ENCODE assay signal across 22 cellular contexts in genomic region chr20:44955270-44955669, GRCh38. TPM values are rescaled to one million over a fixed set of nuclear protein-coding genes. Genes with fewer than 3 reads are reported as not detected.
A peak's percentile ranks its signal among the peaks of the same experiment; 100 is the strongest.
DNase-seq lines count a peak whose midpoint lies in the region; ATAC-seq and TF ChIP-seq lines count a peak whose summit lies in the region.
"Had no signal": no experiment of that assay in that cellular context is flagged by ENCODE, and none has a peak within 500 bp of the region (broad histone marks: within the 10 kb centered on the region; RNA-seq: fewer than 3 reads in every experiment).

No MANE protein-coding gene starts in this region.

- H3K9me3 Mint-ChIP-seq in activated naive CD4-positive, alpha-beta T cell treated with anti-CD3 and anti-CD28 coated beads, Interleukin-2, amount 10 ng/mL, durations not matched to agents 7 days and 5 days: no peaks in the 10 kb centered on the region
- H3K9me3 Mint-ChIP-seq in memory B cell: no peaks in the 10 kb centered on the region
- H3K9me3 Mint-ChIP-seq: stimulated activated naive CD8-positive, alpha-beta T cell treated with anti-CD3 and anti-CD28 coated beads, Interleukin-15, Interleukin-2, amounts not matched to agents 100 ng/mL and 50 ng/mL, for 24 hours had no signal

- no peak overlapping the region for H3K4me3 Mint-ChIP-seq in activated naive CD4-positive, alpha-beta T cell treated with anti-CD3 and anti-CD28 coated beads, Interleukin-2, amount 10 ng/mL, durations not matched to agents 7 days and 5 days
- H3K4me3 Mint-ChIP-seq in memory B cell: peak overlapping the region; percentile 58
- H3K4me3 Mint-ChIP-seq: stimulated activated naive CD8-positive, alpha-beta T cell treated with anti-CD3 and anti-CD28 coated beads, Interleukin-15, Interleukin-2, amounts not matched to agents 100 ng/mL and 50 ng/mL, for 24 hours had no signal

- no peaks in the 10 kb centered on the region for H3K9me3 ChIP-seq in PC-3 (ENCODE audit: low read length)
- H3K9me3 ChIP-seq: gastrocnemius medialis, SJCRH30 had no signal

- no peak for DNase-seq in activated naive CD4-positive, alpha-beta T cell treated with anti-CD3 and anti-CD28 coated beads, Interleukin-2, amount 10 ng/mL, durations not matched to agents 7 days and 5 days
- DNase-seq in activated naive CD4-positive, alpha-beta T cell treated with anti-CD3 and anti-CD28 coated beads, Interleukin-2, amount 50 U/mL, for 16 hours: no peak
- peak; percentile 74 for DNase-seq in MV-4-11 (lab: John Stamatoyannopoulos, UW)
- DNase-seq in memory B cell (ENCODE audit: low spot score in 2 of 2): no peak
- DNase-seq in C1 segment of cervical spinal cord (lab: John Stamatoyannopoulos, UW): no peak
- DNase-seq in PC-3: no peak
- DNase-seq: ACHN; activated CD4-positive, alpha-beta T cell treated with anti-CD3 and anti-CD28 coated beads, Interleukin-2, amount 50 U/mL, for 48 hours; activated CD4-positive, CD25-positive, alpha-beta regulatory T cell; activated CD8-positive, alpha-beta memory T cell treated with anti-CD3 and anti-CD28 coated beads, Interleukin-2, amount 50 U/mL, for 48 hours; activated effector memory CD4-positive, alpha-beta T cell treated with anti-CD3 and anti-CD28 coated beads, Interleukin-2, amount 50 U/mL, for 16 hours; cerebellar nuclear complex; DND-41; dorsolateral prefrontal cortex; gastrocnemius medialis; KG1; left cardiac atrium; NCI-H1694; NCI-H510A; SJCRH30 had no signal

- H3K4me3 ChIP-seq in PC-3 (ENCODE audit: low read length): no peak overlapping the region
- H3K4me3 ChIP-seq: dorsolateral prefrontal cortex, gastrocnemius medialis, SJCRH30 had no signal

- H3K9ac ChIP-seq in PC-3 (ENCODE audit: low read length): no peak overlapping the region

- peaks cover 72% of the 10 kb centered on the region for H3K79me2 ChIP-seq in PC-3 (ENCODE audit: low read length)

- no peak overlapping the region for H3K27ac ChIP-seq in PC-3 (ENCODE audit: low read length)
- H3K27ac ChIP-seq: dorsolateral prefrontal cortex, gastrocnemius medialis, SJCRH30 had no signal

- H3K4me1 Mint-ChIP-seq in activated naive CD4-positive, alpha-beta T cell treated with anti-CD3 and anti-CD28 coated beads, Interleukin-2, amount 10 ng/mL, durations not matched to agents 7 days and 5 days: peaks cover 43% of the 10 kb centered on the region
- H3K4me1 Mint-ChIP-seq in memory B cell: peaks cover 51% of the 10 kb centered on the region

- TF ChIP-seq CTCF in PC-3 (conservative IDR thresholded peaks at IDR 0.05; ENCODE audit: low read depth, low read length): no peak

- BruUV-seq in PC-3 (replicated peaks; lab: Mats Ljungman, UMichigan): no TSS peak

- H3F3A ChIP-seq in PC-3 (ENCODE audit: low read length, unreplicated experiment): no peaks in the 10 kb centered on the region

- no peaks in the 10 kb centered on the region for H3K27me3 ChIP-seq in PC-3 (ENCODE audit: low read length)
- H3K27me3 ChIP-seq: dorsolateral prefrontal cortex, gastrocnemius medialis, SJCRH30 had no signal

- peaks cover 75% of the 10 kb centered on the region for H3K36me3 ChIP-seq in PC-3 (ENCODE audit: low read depth, low read length)

- no peak overlapping the region for H2AFZ ChIP-seq in PC-3 (ENCODE audit: low read length)

- POLR2A ChIA-PET in PC-3 (lab: Charles Lee; ENCODE audit: unreplicated experiment): no interaction called here

- intact Hi-C loops in PC-3 (cut with micrococcal nuclease): no loop called here

- peaks cover 21% of the 10 kb centered on the region for H3K4me1 ChIP-seq in PC-3 (ENCODE audit: insufficient read depth, low read length)
- H3K4me1 ChIP-seq: SJCRH30 had no signal

- no peak overlapping the region for H3K4me2 ChIP-seq in PC-3 (ENCODE audit: low read length)

- peak; percentile 14 for ATAC-seq in memory B cell (ENCODE audit: low read depth)
- no peak for ATAC-seq in HG03565 (IDR thresholded peaks at IDR 0.05; ENCODE audit: unreplicated experiment)
- ATAC-seq in PC-3: no peak
- ATAC-seq: gastrocnemius medialis, left cardiac atrium had no signal

- H3K27ac Mint-ChIP-seq in activated naive CD4-positive, alpha-beta T cell treated with anti-CD3 and anti-CD28 coated beads, Interleukin-2, amount 10 ng/mL, durations not matched to agents 7 days and 5 days: peak overlapping the region; percentile 5
- peak overlapping the region; percentile 21 for H3K27ac Mint-ChIP-seq in memory B cell

- no peaks in the 10 kb centered on the region for H3K9me2 ChIP-seq in PC-3 (replicated peaks; ENCODE audit: low read length)

- peaks cover 63% of the 10 kb centered on the region for H3K36me3 Mint-ChIP-seq in activated naive CD4-positive, alpha-beta T cell treated with anti-CD3 and anti-CD28 coated beads, Interleukin-2, amount 10 ng/mL, durations not matched to agents 7 days and 5 days
- H3K36me3 Mint-ChIP-seq in memory B cell: peaks cover 40% of the 10 kb centered on the region

- CTCF ChIA-PET in activated naive CD4-positive, alpha-beta T cell treated with anti-CD3 and anti-CD28 coated beads, Interleukin-2, amount 10 ng/mL, durations not matched to agents 7 days and 5 days (lab: Charles Lee): no interaction called here
- CTCF ChIA-PET in PC-3 (lab: Charles Lee): no interaction called here

- H3K27me3 Mint-ChIP-seq in activated naive CD4-positive, alpha-beta T cell treated with anti-CD3 and anti-CD28 coated beads, Interleukin-2, amount 10 ng/mL, durations not matched to agents 7 days and 5 days: no peaks in the 10 kb centered on the region
- H3K27me3 Mint-ChIP-seq in memory B cell: no peaks in the 10 kb centered on the region
- H3K27me3 Mint-ChIP-seq: stimulated activated naive CD8-positive, alpha-beta T cell treated with anti-CD3 and anti-CD28 coated beads, Interleukin-15, Interleukin-2, amounts not matched to agents 100 ng/mL and 50 ng/mL, for 24 hours had no signal

- H4K20me1 ChIP-seq in PC-3 (ENCODE audit: low read length): peaks cover 69% of the 10 kb centered on the region

RNA-seq across cellular contexts. Expression of gene TOMM34, which starts 4.9 kb away (rescaled TPM):
- total RNA-seq in PC-3 (2014; rRNA removed): 103 and 120 TPM in 2 replicates

RNA-seq across cellular contexts. Expression of gene STK4, which starts 11.0 kb away (rescaled TPM):
- 18.6 and 20.6 TPM in 2 replicates for total RNA-seq in PC-3 (2014; rRNA removed)

RNA-seq across cellular contexts. Expression of gene PABPC1L, which starts 45.4 kb away (rescaled TPM):
- total RNA-seq in PC-3 (2014; rRNA removed): 32.0 and 40.7 TPM in 2 replicates
